24 cellular contexts compared by ENCODE assay signal in the genomic region with DNA sequence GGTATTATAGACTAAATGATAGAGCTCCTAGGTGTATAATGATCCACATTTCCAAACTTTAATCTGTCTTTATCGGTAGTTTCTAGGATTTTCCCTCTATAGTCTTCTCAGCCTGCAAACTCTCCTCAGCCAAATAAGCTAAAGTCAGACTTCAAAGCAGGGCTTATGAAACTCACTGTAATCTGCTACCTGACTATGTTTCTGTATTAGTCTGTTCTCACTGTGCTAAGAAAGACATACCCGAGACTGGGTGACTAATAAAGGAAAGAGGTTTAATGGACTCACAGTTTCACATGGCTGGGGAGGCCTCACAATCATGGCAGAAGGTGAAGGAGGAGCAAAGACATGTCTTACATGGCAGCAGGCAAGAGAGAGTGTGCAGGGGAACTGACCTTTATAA.
DNase-seq lines count a peak whose midpoint lies in the region; ATAC-seq, FAIRE-seq and TF ChIP-seq lines count a peak whose summit lies in the region.
"Had no signal": no experiment of that assay in that cellular context is flagged by ENCODE, and none has a peak within 500 bp of the region (broad histone marks: within the 10 kb centered on the region; RNA-seq: fewer than 3 reads in every experiment).

No MANE protein-coding gene starts in this region.

- H3K27me3 ChIP-seq in MM.1S (replicated peaks; ENCODE audit: insufficient read depth, low read length), result no peaks in the 10 kb centered on the region
- H3K27me3 ChIP-seq in K562 (ENCODE audit: control insufficient read depth in 2 of 2, insufficient read depth in 2 of 2, low read length in 2 of 2), result no peaks in the 10 kb centered on the region
- H3K27me3 ChIP-seq: BE2C; BLaER1 treated with 17β-estradiol and CSF1 and Interleukin-3, amounts not matched to agents 10 nM and 100 nM had no signal

- H3K4me1 ChIP-seq in MM.1S (ENCODE audit: low read length), result no peaks in the 10 kb centered on the region
- no peaks in the 10 kb centered on the region for H3K4me1 ChIP-seq in K562 (replicated peaks in 1 of 2; ENCODE audit: control insufficient read depth in 2 of 2, insufficient read depth in 2 of 2, low read length in 2 of 2)
- H3K4me1 ChIP-seq: A549; BE2C; BLaER1 treated with 17β-estradiol and CSF1 and Interleukin-3, amounts not matched to agents 10 nM and 100 nM had no signal

- H3K79me2 ChIP-seq in MM.1S (ENCODE audit: low read length) (no peaks in the 10 kb centered on the region), K562 (ENCODE audit: control insufficient read depth, insufficient read depth, low read length) (no peaks in the 10 kb centered on the region)

- H3K36me3 ChIP-seq in MM.1S (replicated peaks; ENCODE audit: insufficient read depth, low read length) (no peaks in the 10 kb centered on the region), K562 (ENCODE audit: control insufficient read depth, insufficient read depth, low read length) (no peaks in the 10 kb centered on the region)
- H3K36me3 ChIP-seq: BE2C; BLaER1 treated with 17β-estradiol and CSF1 and Interleukin-3, amounts not matched to agents 10 nM and 100 nM had no signal

- H3K9me3 ChIP-seq in MM.1S (replicated peaks; ENCODE audit: insufficient read depth, low read length) (no peaks in the 10 kb centered on the region), K562 (replicated peaks; ENCODE audit: control insufficient read depth, insufficient read depth, low read depth, low read length) (no peaks in the 10 kb centered on the region; the same call in 1 of the 2 replicates)
- H3K9me3 ChIP-seq: A549, BE2C had no signal

- no peak for FAIRE-seq in K562 (lab: Jason Lieb, UNC)
- FAIRE-seq: A549, G401.6, GM12892, GM19239, H1 had no signal

- intact Hi-C loops in K562 (cut with micrococcal nuclease), result no loop called here

- H2AFZ ChIP-seq in MM.1S (ENCODE audit: low read length) (no peak overlapping the region), K562 (ENCODE audit: low read depth, low read length) (0 out of 2 replicates have a peak overlapping the region, but pooled peaks have one; percentile 54)
- H2AFZ ChIP-seq: GM23248 had no signal

- WGBS in K562 (ENCODE audit: insufficient coverage, low coverage, missing lambda C conversion rate), result 13% methylated on average over 2 of the region's 2 CpGs

- H3F3A ChIP-seq in MM.1S (ENCODE audit: insufficient read depth, low read length), result no peaks in the 10 kb centered on the region

- BruUV-seq in K562 (replicated peaks; lab: Mats Ljungman, UMichigan), result no TSS peak

- H3K9me2 ChIP-seq in MM.1S (replicated peaks; ENCODE audit: insufficient read depth, low read length), result no peaks in the 10 kb centered on the region

- DNase-seq in MM.1S, result peak; percentile 18
- DNase-seq in K562 (ENCODE audit: extremely low read depth in 1 of 4, low spot score in 3 of 4), result no peak
- DNase-seq in T-helper 2 cell, result no peak
- no peak for DNase-seq in foreskin fibroblast
- DNase-seq in COR-L47 (lab: John Stamatoyannopoulos, UW), result no peak
- DNase-seq: 8988T; ACHN; AML-193; BE2C; Calu3; CD4-positive, alpha-beta T cell; CD8-positive, alpha-beta memory T cell; DMS153; DND-41; GM23248; H7; HCEC 1CT had no signal

- H3K4me2 ChIP-seq in MM.1S (ENCODE audit: low read depth, low read length) (no peak overlapping the region), K562 (ENCODE audit: insufficient read depth, low read length) (no peak overlapping the region)
- H3K4me2 ChIP-seq: A549; BLaER1 treated with 17β-estradiol and CSF1 and Interleukin-3, amounts not matched to agents 10 nM and 100 nM had no signal

- ATAC-seq in GM18868 (IDR thresholded peaks at IDR 0.05; ENCODE audit: unreplicated experiment), result peak; percentile 54
- no peak for ATAC-seq in K562
- ATAC-seq: A549 had no signal

- POLR2A ChIA-PET in K562 (lab: Yijun Ruan, JAX), result interaction anchor here (1.0 kb wide), 1 partner anchor 18 kb away, joined by 3 read pairs; no protein-coding TSS in a partner anchor

- CTCF ChIA-PET in K562 (lab: Yijun Ruan, JAX; ENCODE audit: low intra/inter-chr PET ratio), result no interaction called here

- H3K27ac ChIP-seq in MM.1S (ENCODE audit: low read length), result no peak overlapping the region
- H3K27ac ChIP-seq in K562 (ENCODE audit: extremely low read depth, low read depth, low read length), result no peak overlapping the region
- H3K27ac ChIP-seq: A549; BLaER1 treated with 17β-estradiol and CSF1 and Interleukin-3, amounts not matched to agents 10 nM and 100 nM; GM23248 had no signal

- TF ChIP-seq RAD21 in K562 (CRISPR knock-in tag; conservative IDR thresholded peaks at IDR 0.05 in 1 of 2, IDR thresholded peaks at IDR 0.05 in 1 of 2), result no peak

- no peak overlapping the region for H3K9ac ChIP-seq in MM.1S (ENCODE audit: low read length)
- no peak overlapping the region for H3K9ac ChIP-seq in K562 (ENCODE audit: insufficient read depth in 1 of 2, low read depth in 2 of 2, low read length in 2 of 2)
- H3K9ac ChIP-seq: BLaER1 treated with 17β-estradiol and CSF1 and Interleukin-3, amounts not matched to agents 10 nM and 100 nM; GM23248 had no signal

- H3K4me3 ChIP-seq in MM.1S (ENCODE audit: low read length) (no peak overlapping the region), K562 (no peak overlapping the region), foreskin fibroblast (ENCODE audit: low read depth in 1 of 2, low read length in 2 of 2) (no peak overlapping the region)
- H3K4me3 ChIP-seq: A549; BLaER1 treated with 17β-estradiol and CSF1 and Interleukin-3, amounts not matched to agents 10 nM and 100 nM; GM23248 had no signal

- H4K20me1 ChIP-seq in MM.1S (ENCODE audit: insufficient read depth, low read length), result no peaks in the 10 kb centered on the region
- no peaks in the 10 kb centered on the region for H4K20me1 ChIP-seq in K562 (replicated peaks; ENCODE audit: control insufficient read depth, insufficient read depth, low read length)
- H4K20me1 ChIP-seq: BLaER1 treated with 17β-estradiol and CSF1 and Interleukin-3, amounts not matched to agents 10 nM and 100 nM had no signal

- TF ChIP-seq CTCF in MM.1S (IDR thresholded peaks at IDR 0.05; ENCODE audit: low read length), result no peak
- no peak for TF ChIP-seq CTCF in K562 (IDR thresholded peaks at IDR 0.05 in 2 of 3, conservative IDR thresholded peaks at IDR 0.05 in 1 of 3; ENCODE audit: insufficient read depth in 2 of 3, low read depth in 1 of 3, low read length in 3 of 3)
- TF ChIP-seq CTCF in foreskin fibroblast (IDR thresholded peaks at IDR 0.05; ENCODE audit: low read depth, low read length), result no peak

- TF ChIP-seq EP300 in K562 (IDR thresholded peaks at IDR 0.05; ENCODE audit: low read length), result no peak

- in situ Hi-C loops in K562 (cut with MboI), result no loop called here

- TF ChIP-seq POLR2A in K562 (conservative IDR thresholded peaks at IDR 0.05), result no peak

- no peaks in the 10 kb centered on the region for H3K9me1 ChIP-seq in K562 (ENCODE audit: control insufficient read depth, insufficient read depth, low read length)

TF ChIP-seq in K562, 482 proteins besides CTCF, POLR2A, EP300 and RAD21:
- no peak for TF ChIP-seq SAFB (IDR thresholded peaks at IDR 0.05; ENCODE audit: borderline replicate concordance, low read depth, low read length)
- peak; percentile 85 for TF ChIP-seq ZNF431 (CRISPR knock-in tag; IDR thresholded peaks at IDR 0.05)
